Comparison of ENCODE assay signal across 1 cellular context in the genomic region with DNA sequence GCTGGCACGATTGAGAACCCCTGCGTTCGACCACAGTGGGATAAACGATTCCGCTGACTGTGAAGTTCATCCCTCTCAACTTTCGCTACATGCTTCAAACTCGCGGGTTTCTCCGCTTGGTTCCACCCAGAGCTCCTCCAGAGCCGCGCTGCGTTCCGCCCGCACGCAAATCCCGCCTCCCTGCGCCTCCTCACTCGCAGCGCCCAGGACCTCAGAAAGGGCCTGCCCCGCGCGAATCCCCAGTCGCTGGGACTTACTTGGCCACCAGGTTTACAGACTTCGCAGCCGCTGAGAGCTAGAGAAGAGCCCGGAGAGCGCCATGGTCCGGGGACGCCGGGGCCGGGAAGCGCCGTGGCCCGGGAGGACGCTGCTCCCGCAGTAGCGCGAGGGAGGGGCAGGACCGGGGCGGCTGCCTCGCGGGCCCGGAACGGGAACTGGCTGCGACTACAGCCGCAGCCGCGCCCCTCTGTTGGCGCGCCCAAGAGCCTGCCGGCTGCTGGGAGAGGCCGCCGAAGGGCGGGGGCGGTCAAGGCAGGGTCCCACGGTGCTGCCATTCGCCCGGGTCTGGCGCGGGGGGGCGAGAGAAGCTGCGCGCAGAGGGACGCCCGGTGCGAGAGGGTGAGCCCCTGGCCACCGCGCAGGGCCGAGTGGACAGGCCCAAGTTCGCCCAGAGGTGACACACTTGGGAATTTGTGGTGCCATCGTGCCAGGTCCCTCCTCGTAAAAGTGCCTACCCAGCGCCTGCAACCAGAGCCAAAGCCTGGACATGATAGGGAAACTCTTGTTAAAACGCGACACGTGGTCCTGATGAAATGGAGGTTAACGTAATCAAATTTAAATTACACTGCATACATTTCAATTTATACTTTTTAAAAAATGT.
TF ChIP-seq lines count a peak whose summit lies in the region.

A gene with protein sequence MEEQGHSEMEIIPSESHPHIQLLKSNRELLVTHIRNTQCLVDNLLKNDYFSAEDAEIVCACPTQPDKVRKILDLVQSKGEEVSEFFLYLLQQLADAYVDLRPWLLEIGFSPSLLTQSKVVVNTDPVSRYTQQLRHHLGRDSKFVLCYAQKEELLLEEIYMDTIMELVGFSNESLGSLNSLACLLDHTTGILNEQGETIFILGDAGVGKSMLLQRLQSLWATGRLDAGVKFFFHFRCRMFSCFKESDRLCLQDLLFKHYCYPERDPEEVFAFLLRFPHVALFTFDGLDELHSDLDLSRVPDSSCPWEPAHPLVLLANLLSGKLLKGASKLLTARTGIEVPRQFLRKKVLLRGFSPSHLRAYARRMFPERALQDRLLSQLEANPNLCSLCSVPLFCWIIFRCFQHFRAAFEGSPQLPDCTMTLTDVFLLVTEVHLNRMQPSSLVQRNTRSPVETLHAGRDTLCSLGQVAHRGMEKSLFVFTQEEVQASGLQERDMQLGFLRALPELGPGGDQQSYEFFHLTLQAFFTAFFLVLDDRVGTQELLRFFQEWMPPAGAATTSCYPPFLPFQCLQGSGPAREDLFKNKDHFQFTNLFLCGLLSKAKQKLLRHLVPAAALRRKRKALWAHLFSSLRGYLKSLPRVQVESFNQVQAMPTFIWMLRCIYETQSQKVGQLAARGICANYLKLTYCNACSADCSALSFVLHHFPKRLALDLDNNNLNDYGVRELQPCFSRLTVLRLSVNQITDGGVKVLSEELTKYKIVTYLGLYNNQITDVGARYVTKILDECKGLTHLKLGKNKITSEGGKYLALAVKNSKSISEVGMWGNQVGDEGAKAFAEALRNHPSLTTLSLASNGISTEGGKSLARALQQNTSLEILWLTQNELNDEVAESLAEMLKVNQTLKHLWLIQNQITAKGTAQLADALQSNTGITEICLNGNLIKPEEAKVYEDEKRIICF (minus strand): TSS at position 436 of the 880 bp plus-strand sequence. CDS start 21,863 bp downstream, outside the sequence.

TF ChIP-seq in GM12878, 131 proteins besides CTCF, POLR2A, EP300 and RAD21 (continued from another document and continues in another):
- no peak for TF ChIP-seq CUX1 (IDR thresholded peaks at IDR 0.05; ENCODE audit: insufficient replicate concordance, low read depth, low read length)
- no peak for TF ChIP-seq POU2F2 (IDR thresholded peaks at IDR 0.05; ENCODE audit: borderline replicate concordance, low read depth, low read length)
- TF ChIP-seq ZBTB11 (CRISPR knock-in tag; IDR thresholded peaks at IDR 0.05), result no peak
- TF ChIP-seq IKZF2 (IDR thresholded peaks at IDR 0.05), result peak; percentile 47 to 59; a peak in 2 of 4 replicates
- TF ChIP-seq RCOR1 (conservative IDR thresholded peaks at IDR 0.05; ENCODE audit: low read depth, low read length), result no peak; the same call in 1 of the 2 replicates
- TF ChIP-seq SMAD1 (IDR thresholded peaks at IDR 0.05; ENCODE audit: low read depth, partially characterized antibody), result no peak
- TF ChIP-seq CHD2 (IDR thresholded peaks at IDR 0.05; ENCODE audit: borderline replicate concordance, low read depth, low read length), result peak; percentile 69
- TF ChIP-seq, protein P1, sequence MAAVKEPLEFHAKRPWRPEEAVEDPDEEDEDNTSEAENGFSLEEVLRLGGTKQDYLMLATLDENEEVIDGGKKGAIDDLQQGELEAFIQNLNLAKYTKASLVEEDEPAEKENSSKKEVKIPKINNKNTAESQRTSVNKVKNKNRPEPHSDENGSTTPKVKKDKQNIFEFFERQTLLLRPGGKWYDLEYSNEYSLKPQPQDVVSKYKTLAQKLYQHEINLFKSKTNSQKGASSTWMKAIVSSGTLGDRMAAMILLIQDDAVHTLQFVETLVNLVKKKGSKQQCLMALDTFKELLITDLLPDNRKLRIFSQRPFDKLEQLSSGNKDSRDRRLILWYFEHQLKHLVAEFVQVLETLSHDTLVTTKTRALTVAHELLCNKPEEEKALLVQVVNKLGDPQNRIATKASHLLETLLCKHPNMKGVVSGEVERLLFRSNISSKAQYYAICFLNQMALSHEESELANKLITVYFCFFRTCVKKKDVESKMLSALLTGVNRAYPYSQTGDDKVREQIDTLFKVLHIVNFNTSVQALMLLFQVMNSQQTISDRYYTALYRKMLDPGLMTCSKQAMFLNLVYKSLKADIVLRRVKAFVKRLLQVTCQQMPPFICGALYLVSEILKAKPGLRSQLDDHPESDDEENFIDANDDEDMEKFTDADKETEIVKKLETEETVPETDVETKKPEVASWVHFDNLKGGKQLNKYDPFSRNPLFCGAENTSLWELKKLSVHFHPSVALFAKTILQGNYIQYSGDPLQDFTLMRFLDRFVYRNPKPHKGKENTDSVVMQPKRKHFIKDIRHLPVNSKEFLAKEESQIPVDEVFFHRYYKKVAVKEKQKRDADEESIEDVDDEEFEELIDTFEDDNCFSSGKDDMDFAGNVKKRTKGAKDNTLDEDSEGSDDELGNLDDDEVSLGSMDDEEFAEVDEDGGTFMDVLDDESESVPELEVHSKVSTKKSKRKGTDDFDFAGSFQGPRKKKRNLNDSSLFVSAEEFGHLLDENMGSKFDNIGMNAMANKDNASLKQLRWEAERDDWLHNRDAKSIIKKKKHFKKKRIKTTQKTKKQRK (IDR thresholded peaks at IDR 0.05; ENCODE audit: low read depth, low read length), result no peak
- no peak for TF ChIP-seq SUPT20H (IDR thresholded peaks at IDR 0.05; ENCODE audit: borderline replicate concordance, control insufficient read depth, low read depth, low read length)
- no peak for TF ChIP-seq ATF3 (IDR thresholded peaks at IDR 0.05; ENCODE audit: borderline replicate concordance, extremely low read depth, low read depth, low read length)
- TF ChIP-seq NBN (IDR thresholded peaks at IDR 0.05), result no peak; the same call in 1 of the 2 replicates
- TF ChIP-seq SMARCA5 (IDR thresholded peaks at IDR 0.05), result peak; percentile 73
- no peak for TF ChIP-seq CREM (IDR thresholded peaks at IDR 0.05; ENCODE audit: low read depth)
- no peak for TF ChIP-seq NRF1 (conservative IDR thresholded peaks at IDR 0.05; ENCODE audit: low read depth, low read length)
- TF ChIP-seq SMC3 (IDR thresholded peaks at IDR 0.05; ENCODE audit: borderline replicate concordance, low read length), result 0 out of 2 replicates have a peak, but pooled peaks have one; percentile 4
- TF ChIP-seq SUZ12 (IDR thresholded peaks at IDR 0.05; ENCODE audit: unreplicated experiment), result no peak
- TF ChIP-seq PRDM15 (CRISPR knock-in tag; IDR thresholded peaks at IDR 0.05), result no peak
- TF ChIP-seq ETV6 (conservative IDR thresholded peaks at IDR 0.05 in 1 of 2, IDR thresholded peaks at IDR 0.05 in 1 of 2; ENCODE audit: borderline replicate concordance in 1 of 2, low read depth in 1 of 2), result no peak
- TF ChIP-seq BRCA1 (IDR thresholded peaks at IDR 0.05; ENCODE audit: low read depth, low read length), result no peak
- TF ChIP-seq MYC (IDR thresholded peaks at IDR 0.05; ENCODE audit: insufficient read depth, insufficient read length, insufficient replicate concordance, low read length, severe bottlenecking), result peak; percentile 45
- TF ChIP-seq SRF (IDR thresholded peaks at IDR 0.05; ENCODE audit: low read depth in 2 of 2, low read length in 2 of 2), result no peak
- no peak for TF ChIP-seq SMAD5 (IDR thresholded peaks at IDR 0.05; ENCODE audit: low read depth)
- TF ChIP-seq ZNF24 (IDR thresholded peaks at IDR 0.05), result peak; percentile 56; the same call in 1 of the 2 replicates
- TF ChIP-seq JUND (IDR thresholded peaks at IDR 0.05; ENCODE audit: low read depth, low read length), result no peak
- TF ChIP-seq, protein P2, sequence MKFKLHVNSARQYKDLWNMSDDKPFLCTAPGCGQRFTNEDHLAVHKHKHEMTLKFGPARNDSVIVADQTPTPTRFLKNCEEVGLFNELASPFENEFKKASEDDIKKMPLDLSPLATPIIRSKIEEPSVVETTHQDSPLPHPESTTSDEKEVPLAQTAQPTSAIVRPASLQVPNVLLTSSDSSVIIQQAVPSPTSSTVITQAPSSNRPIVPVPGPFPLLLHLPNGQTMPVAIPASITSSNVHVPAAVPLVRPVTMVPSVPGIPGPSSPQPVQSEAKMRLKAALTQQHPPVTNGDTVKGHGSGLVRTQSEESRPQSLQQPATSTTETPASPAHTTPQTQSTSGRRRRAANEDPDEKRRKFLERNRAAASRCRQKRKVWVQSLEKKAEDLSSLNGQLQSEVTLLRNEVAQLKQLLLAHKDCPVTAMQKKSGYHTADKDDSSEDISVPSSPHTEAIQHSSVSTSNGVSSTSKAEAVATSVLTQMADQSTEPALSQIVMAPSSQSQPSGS (IDR thresholded peaks at IDR 0.05; ENCODE audit: low read length), result no peak
- TF ChIP-seq TCF7 (IDR thresholded peaks at IDR 0.05; ENCODE audit: borderline replicate concordance), result no peak
